Comparison of ENCODE assay signal across 10 cellular contexts in genomic region chr6:82396964-82397761, GRCh38. TPM values are rescaled to one million over a fixed set of nuclear protein-coding genes. Genes with fewer than 3 reads are reported as not detected.
DNase-seq lines count a peak whose midpoint lies in the region; ATAC-seq, FAIRE-seq and TF ChIP-seq lines count a peak whose summit lies in the region.
"Had no signal": no experiment of that assay in that cellular context is flagged by ENCODE, and none has a peak within 500 bp of the region (broad histone marks: within the 10 kb centered on the region; RNA-seq: fewer than 3 reads in every experiment).

No MANE protein-coding gene starts in this region.

- intact Hi-C loops in esophagus squamous epithelium (cut with DNase I), result no loop called here

- H3K27me3 ChIP-seq in esophagus squamous epithelium, result no peaks in the 10 kb centered on the region

- H3K4me3 Mint-ChIP-seq in WTC11, result no peak overlapping the region

- TF ChIP-seq CTCF in WTC11 (IDR thresholded peaks at IDR 0.05) (no peak), esophagus squamous epithelium (IDR thresholded peaks at IDR 0.05) (no peak)

- 0 out of 2 replicates have a peak overlapping the region, but pooled peaks have one; percentile 18 for H3K27ac Mint-ChIP-seq in WTC11

- peaks cover 30% of the 10 kb centered on the region for H3K4me1 Mint-ChIP-seq in WTC11

- H3K9me3 Mint-ChIP-seq in WTC11, result no peaks in the 10 kb centered on the region; the same call in 1 of the 2 replicates

- ATAC-seq in HG03432 (IDR thresholded peaks at IDR 0.05; ENCODE audit: unreplicated experiment) (peak; percentile 75), WTC11 (no peak), GM18858 (IDR thresholded peaks at IDR 0.05; ENCODE audit: unreplicated experiment) (no peak)

- 25 to 53% methylated on average over 1 of the region's 1 CpG for WGBS in esophagus squamous epithelium, 2 donors

- POLR2A ChIA-PET in WTC11 (lab: Charles Lee), result no interaction called here

- no peaks in the 10 kb centered on the region for H3K9me3 ChIP-seq in esophagus squamous epithelium

- no peaks in the 10 kb centered on the region for H3K36me3 ChIP-seq in esophagus squamous epithelium

- no peak overlapping the region for H3K4me3 ChIP-seq in esophagus squamous epithelium

- H3K27me3 Mint-ChIP-seq in WTC11 (ENCODE audit: low read depth), result no peaks in the 10 kb centered on the region

- peaks cover 4 to 25% (median 10%) of the 10 kb centered on the region in 3 donors for H3K4me1 ChIP-seq in esophagus squamous epithelium

- DNase-seq in AG20443 (ENCODE audit: low spot score) (peak; percentile 83), WTC11 (ENCODE audit: low spot score) (no peak), hepatic stellate cell (ENCODE audit: low spot score) (peak; percentile 51), esophagus squamous epithelium (lab: John Stamatoyannopoulos, UW) (no peak), GM12891 (ENCODE audit: insufficient read length, low spot score) (no peak), OCI-M2 (lab: John Stamatoyannopoulos, UW; ENCODE audit: unreplicated experiment) (no peak)
- DNase-seq: NCI-H187 treated with DMSO at 0.1 percent for 48 hours had no signal

- H3K36me3 Mint-ChIP-seq in WTC11, result peaks cover 3% of the 10 kb centered on the region; the same call in 1 of the 2 replicates

- no peak for FAIRE-seq in GM12891 (lab: Jason Lieb, UNC)

- peak overlapping the region in 2 of 4 donors; percentile 28 to 42 for H3K27ac ChIP-seq in esophagus squamous epithelium

- TF ChIP-seq POLR2A in esophagus squamous epithelium (IDR thresholded peaks at IDR 0.05) (no peak), GM12891 (IDR thresholded peaks at IDR 0.05; ENCODE audit: low read depth, low read length) (no peak)

- CTCF ChIA-PET in WTC11 (lab: Charles Lee), result interaction anchor here (1.1 kb wide), 1 partner anchor 34 kb away, joined by 5 read pairs; the partner anchor contains the start of gene TPBG

TF ChIP-seq in WTC11, 78 proteins besides CTCF, POLR2A, EP300 and RAD21:
- TF ChIP-seq ZBTB43 (CRISPR knock-in tag; IDR thresholded peaks at IDR 0.05), result no peak
- TF ChIP-seq KAT7 (CRISPR knock-in tag; IDR thresholded peaks at IDR 0.05; ENCODE audit: borderline replicate concordance), result no peak
- TF ChIP-seq GRHL2 (CRISPR knock-in tag; IDR thresholded peaks at IDR 0.05; ENCODE audit: insufficient replicate concordance, severe bottlenecking), result no peak
- TF ChIP-seq NR1H2 (CRISPR knock-in tag; IDR thresholded peaks at IDR 0.05), result no peak
- TF ChIP-seq OVOL2 (CRISPR knock-in tag; IDR thresholded peaks at IDR 0.05; ENCODE audit: borderline replicate concordance), result no peak
- no peak for TF ChIP-seq NR3C1 (CRISPR knock-in tag; conservative IDR thresholded peaks at IDR 0.05; ENCODE audit: low read depth)
- TF ChIP-seq RORB (CRISPR knock-in tag; IDR thresholded peaks at IDR 0.05), result no peak

TF ChIP-seq in GM12891, 5 proteins besides CTCF, POLR2A, EP300 and RAD21:
- TF ChIP-seq TAF1 (IDR thresholded peaks at IDR 0.05; ENCODE audit: low read depth, low read length), result no peak
- no peak for TF ChIP-seq SPI1 (IDR thresholded peaks at IDR 0.05; ENCODE audit: low read depth, low read length)
- TF ChIP-seq POU2F2 (IDR thresholded peaks at IDR 0.05; ENCODE audit: low read depth, low read length), result no peak
- TF ChIP-seq POLR2AphosphoS5 (IDR thresholded peaks at IDR 0.05; ENCODE audit: low read depth, low read length), result no peak
- TF ChIP-seq PAX5 (IDR thresholded peaks at IDR 0.05; ENCODE audit: insufficient read depth, low read length, severe bottlenecking), result no peak

RNA-seq across cellular contexts. Expression of gene TPBG, which starts 33.5 kb away (rescaled TPM):
- total RNA-seq in WTC11 (2021), result 29.6 to 35.3 TPM (median 30.4 TPM) in 3 replicates
- 10 to 100 TPM; 18.2 to 41.9 (median 31.5) TPM for total RNA-seq in esophagus squamous epithelium
- 0.18 TPM for polyA plus RNA-seq in GM12891 (2012; ENCODE audit: low read depth, missing spikeins)
- total RNA-seq: T-helper 2 cell treated with Interferon-gamma antibody and Interleukin-4, amounts not matched to agents 100 ng/mL and 5 ng/mL, for 36 hours had no signal

Comparison
In these comparisons a context has a peak if more than half of its experiments do, and no peak if none do; other contexts are left out.
1. DNase-seq: peak in AG20443 (single experiment) and hepatic stellate cell (single experiment); none in WTC11 (single experiment), esophagus squamous epithelium (single experiment), GM12891 (single experiment) and OCI-M2 (single experiment).